ENCODE assay signal across 1 cellular context in the genomic region with DNA sequence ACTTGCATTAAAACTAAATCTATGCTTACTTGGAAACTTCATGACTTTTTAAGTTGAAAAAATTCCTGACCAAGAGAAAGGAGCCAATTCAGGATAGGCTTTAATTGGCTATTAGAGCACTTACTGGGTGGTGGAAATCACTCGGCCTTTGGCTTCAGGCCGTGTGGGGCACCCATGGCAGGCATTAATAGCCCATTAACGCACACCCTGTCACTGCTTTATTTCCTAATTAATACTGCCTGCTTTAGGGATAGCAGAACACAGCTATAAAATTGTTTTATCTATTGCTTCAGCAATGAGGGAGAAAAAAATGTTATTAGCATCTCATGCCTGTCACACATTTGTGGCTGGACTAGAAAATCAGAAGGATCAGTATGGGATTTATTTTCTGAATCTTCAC.
TF ChIP-seq lines count a peak whose summit lies in the region.

No MANE protein-coding gene starts in this region.

TF ChIP-seq in HepG2, 621 proteins besides CTCF, POLR2A, EP300 and RAD21 (continued from another document):
- TF ChIP-seq, protein P1, sequence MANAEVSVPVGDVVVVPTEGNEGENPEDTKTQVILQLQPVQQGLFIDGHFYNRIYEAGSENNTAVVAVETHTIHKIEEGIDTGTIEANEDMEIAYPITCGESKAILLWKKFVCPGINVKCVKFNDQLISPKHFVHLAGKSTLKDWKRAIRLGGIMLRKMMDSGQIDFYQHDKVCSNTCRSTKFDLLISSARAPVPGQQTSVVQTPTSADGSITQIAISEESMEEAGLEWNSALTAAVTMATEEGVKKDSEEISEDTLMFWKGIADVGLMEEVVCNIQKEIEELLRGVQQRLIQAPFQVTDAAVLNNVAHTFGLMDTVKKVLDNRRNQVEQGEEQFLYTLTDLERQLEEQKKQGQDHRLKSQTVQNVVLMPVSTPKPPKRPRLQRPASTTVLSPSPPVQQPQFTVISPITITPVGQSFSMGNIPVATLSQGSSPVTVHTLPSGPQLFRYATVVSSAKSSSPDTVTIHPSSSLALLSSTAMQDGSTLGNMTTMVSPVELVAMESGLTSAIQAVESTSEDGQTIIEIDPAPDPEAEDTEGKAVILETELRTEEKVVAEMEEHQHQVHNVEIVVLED (CRISPR knock-in tag; IDR thresholded peaks at IDR 0.05; ENCODE audit: borderline replicate concordance) = no peak
- no peak for TF ChIP-seq KLF16 (CRISPR knock-in tag; IDR thresholded peaks at IDR 0.05)
- TF ChIP-seq, protein P2, sequence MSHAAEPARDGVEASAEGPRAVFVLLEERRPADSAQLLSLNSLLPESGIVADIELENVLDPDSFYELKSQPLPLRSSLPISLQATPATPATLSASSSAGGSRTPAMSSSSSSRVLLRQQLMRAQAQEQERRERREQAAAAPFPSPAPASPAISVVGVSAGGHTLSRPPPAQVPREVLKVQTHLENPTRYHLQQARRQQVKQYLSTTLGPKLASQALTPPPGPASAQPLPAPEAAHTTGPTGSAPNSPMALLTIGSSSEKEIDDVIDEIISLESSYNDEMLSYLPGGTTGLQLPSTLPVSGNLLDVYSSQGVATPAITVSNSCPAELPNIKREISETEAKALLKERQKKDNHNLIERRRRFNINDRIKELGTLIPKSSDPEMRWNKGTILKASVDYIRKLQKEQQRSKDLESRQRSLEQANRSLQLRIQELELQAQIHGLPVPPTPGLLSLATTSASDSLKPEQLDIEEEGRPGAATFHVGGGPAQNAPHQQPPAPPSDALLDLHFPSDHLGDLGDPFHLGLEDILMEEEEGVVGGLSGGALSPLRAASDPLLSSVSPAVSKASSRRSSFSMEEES (CRISPR knock-in tag; IDR thresholded peaks at IDR 0.05) = no peak
- TF ChIP-seq ZNF749 (CRISPR knock-in tag; IDR thresholded peaks at IDR 0.05; ENCODE audit: borderline replicate concordance) = no peak
- no peak for TF ChIP-seq ZNF878 (CRISPR knock-in tag; IDR thresholded peaks at IDR 0.05)
- no peak for TF ChIP-seq ZBTB20 (CRISPR knock-in tag; IDR thresholded peaks at IDR 0.05; ENCODE audit: borderline replicate concordance, low read depth)
- no peak for TF ChIP-seq SNAI1 (CRISPR knock-in tag; IDR thresholded peaks at IDR 0.05; ENCODE audit: borderline replicate concordance)
- TF ChIP-seq MED8 (CRISPR knock-in tag; IDR thresholded peaks at IDR 0.05; ENCODE audit: insufficient replicate concordance) = no peak
- TF ChIP-seq ZNF563 (CRISPR knock-in tag; IDR thresholded peaks at IDR 0.05) = no peak
